8 cellular contexts compared by ENCODE assay signal in the genomic region with DNA sequence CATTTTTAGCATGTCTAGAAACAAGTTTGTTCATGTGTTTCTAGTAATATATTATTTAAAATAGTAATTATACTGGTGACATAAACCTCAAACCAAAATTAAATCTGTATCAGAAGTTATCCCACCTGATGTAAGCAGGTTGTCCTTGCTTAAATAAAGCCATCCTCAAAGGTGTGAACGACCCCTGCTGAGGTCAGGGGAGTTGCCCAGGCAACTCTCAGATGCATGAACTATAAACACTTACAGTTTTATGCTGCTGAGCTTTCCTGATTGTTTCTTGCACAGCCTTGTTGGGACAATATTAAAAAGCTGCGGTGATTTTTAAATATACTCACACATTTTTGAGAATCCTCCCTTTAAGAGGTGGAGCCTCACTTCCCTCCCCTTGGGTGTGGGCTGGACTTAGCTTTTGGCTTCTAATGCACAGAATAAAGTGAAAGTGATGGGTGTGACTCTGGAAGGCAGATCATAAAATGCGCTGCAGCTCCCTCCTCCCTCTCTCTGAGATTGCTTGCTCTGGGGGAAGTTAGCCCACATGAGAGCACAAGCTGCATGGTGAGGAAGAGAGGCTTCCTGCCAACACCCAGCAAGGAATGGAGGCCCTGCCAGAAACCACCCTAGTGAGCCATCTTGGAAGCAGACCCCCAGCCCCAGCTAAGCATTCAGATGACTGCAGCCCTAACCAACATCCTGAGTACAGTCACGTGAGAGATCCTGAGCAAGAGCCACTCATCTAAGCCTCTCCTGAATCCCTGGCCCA.
DNase-seq lines count a peak whose midpoint lies in the region; ATAC-seq, FAIRE-seq and TF ChIP-seq lines count a peak whose summit lies in the region.

No MANE protein-coding gene starts in this region.

- H3K36me3 ChIP-seq in A673 (ENCODE audit: insufficient read depth, low read length, poor library complexity, severe bottlenecking): no peaks in the 10 kb centered on the region
- H3K36me3 ChIP-seq in astrocyte (ENCODE audit: insufficient read depth, low read length): no peaks in the 10 kb centered on the region
- no peaks in the 10 kb centered on the region for H3K36me3 ChIP-seq in testis (ENCODE audit: low read depth, missing control alignments)

- intact Hi-C loops in A673 (cut with micrococcal nuclease; ENCODE audit: unreplicated experiment) (loop anchor here (10.0 kb wide), 1 partner anchor 78 kb away; no protein-coding TSS in a partner anchor), left colon (cut with DNase I, micrococcal nuclease) (no loop called here), testis (cut with DNase I; ENCODE audit: low total_unique reads) (no loop called here)

- peak overlapping the region; percentile 4 for H3K9ac ChIP-seq in astrocyte (ENCODE audit: low read length)

- peak overlapping the region; percentile 59 for H3K27ac ChIP-seq in A673 (ENCODE audit: low read depth, low read length, poor library complexity, severe bottlenecking)
- peak overlapping the region; percentile 46 for H3K27ac ChIP-seq in astrocyte (ENCODE audit: low read depth, low read length)
- peak overlapping the region in 1 of 2 donors; percentile 8 for H3K27ac ChIP-seq in testis

- peaks cover 2% of the 10 kb centered on the region for H3K9me3 Mint-ChIP-seq in astrocyte (ENCODE audit: unreplicated experiment)

- H3K79me2 ChIP-seq in astrocyte (ENCODE audit: insufficient read depth, low read length): no peaks in the 10 kb centered on the region

- no peaks in the 10 kb centered on the region for H4K20me1 ChIP-seq in astrocyte (ENCODE audit: insufficient read depth, low read length)

- H3K9me3 ChIP-seq in A673 (ENCODE audit: low read depth, low read length, poor library complexity, severe bottlenecking) (no peaks in the 10 kb centered on the region), astrocyte (ENCODE audit: insufficient read depth, low read depth, low read length) (no peaks in the 10 kb centered on the region), testis (no peaks in the 10 kb centered on the region)

- H3K36me3 Mint-ChIP-seq in astrocyte (ENCODE audit: low read depth, unreplicated experiment): no peaks in the 10 kb centered on the region

- peak; percentile 65 for ATAC-seq in GM18858 (IDR thresholded peaks at IDR 0.05; ENCODE audit: unreplicated experiment)
- ATAC-seq in HG03354 (IDR thresholded peaks at IDR 0.05; ENCODE audit: poor library complexity, severe bottlenecking, unreplicated experiment): peak; percentile 86
- peak; percentile 100 for ATAC-seq in left colon

- POLR2A ChIA-PET in A673 (lab: Charles Lee; ENCODE audit: low non-redundant PET): interaction anchor here (0.5 kb wide), 1 partner anchor 1205 kb away, joined by 3 read pairs; no protein-coding TSS in a partner anchor

- H2AFZ ChIP-seq in astrocyte (ENCODE audit: low read depth, low read length): peak overlapping the region; percentile 74

- WGBS in testis, 2 donors: 28 to 39% methylated on average over 4 of the region's 4 CpGs

- peak overlapping the region; percentile 5 for H3K4me3 ChIP-seq in A673 (ENCODE audit: low read depth, low read length, poor library complexity, severe bottlenecking)
- peak overlapping the region; percentile 32 for H3K4me3 ChIP-seq in astrocyte (ENCODE audit: insufficient read depth, low read depth, low read length)
- no peak overlapping the region for H3K4me3 ChIP-seq in testis

- TF ChIP-seq POLR2A in testis (IDR thresholded peaks at IDR 0.05): no peak

- peaks cover 28% of the 10 kb centered on the region for H3K4me1 Mint-ChIP-seq in astrocyte (ENCODE audit: low read depth, unreplicated experiment)

- peak; percentile 71 for FAIRE-seq in astrocyte (lab: Jason Lieb, UNC)

- H3K27ac Mint-ChIP-seq in astrocyte (ENCODE audit: unreplicated experiment): peak overlapping the region; percentile 56

- peaks cover 16% of the 10 kb centered on the region for H3K4me1 ChIP-seq in A673 (ENCODE audit: insufficient read depth, low read length, poor library complexity, severe bottlenecking)
- peaks cover 14% of the 10 kb centered on the region for H3K4me1 ChIP-seq in astrocyte (ENCODE audit: insufficient read depth, low read length)
- H3K4me1 ChIP-seq in testis: peaks cover 13% of the 10 kb centered on the region

- no TSS peak for BruUV-seq in A673 (replicated peaks; lab: Mats Ljungman, UMichigan)

- no peaks in the 10 kb centered on the region for H3K27me3 Mint-ChIP-seq in astrocyte (ENCODE audit: low read depth, unreplicated experiment)

- H3K4me2 ChIP-seq in astrocyte (ENCODE audit: low read length): peak overlapping the region; percentile 81

- H3K27me3 ChIP-seq in A673 (replicated peaks; ENCODE audit: insufficient read depth, low read depth, low read length, poor library complexity) (no peaks in the 10 kb centered on the region), astrocyte (ENCODE audit: insufficient read depth, low read length) (no peaks in the 10 kb centered on the region), testis (no peaks in the 10 kb centered on the region)

- no peak overlapping the region for H3K4me3 Mint-ChIP-seq in astrocyte (ENCODE audit: unreplicated experiment)

- CTCF ChIA-PET in A673 (lab: Charles Lee): no interaction called here

- peak; percentile 96 for DNase-seq in A673 (ENCODE audit: low spot score)
- peak; percentile 97 for DNase-seq in RPMI7951 (ENCODE audit: low read depth)
- DNase-seq in astrocyte (ENCODE audit: low read depth): peak; percentile 92
- DNase-seq in left colon: peak; percentile 56 to 68
- peak; percentile 73 for DNase-seq in testis
- DNase-seq in KG1 (lab: John Stamatoyannopoulos, UW): no peak

- no peak for TF ChIP-seq CTCF in A673 (conservative IDR thresholded peaks at IDR 0.05; ENCODE audit: low read depth, low read length)
- TF ChIP-seq CTCF in astrocyte (IDR thresholded peaks at IDR 0.05; ENCODE audit: insufficient read depth, low read depth, low read length): no peak
- TF ChIP-seq CTCF in testis (IDR thresholded peaks at IDR 0.05): no peak

Comparison
In these comparisons a context has a peak if more than half of its experiments do, and no peak if none do; other contexts are left out.
1. H3K4me3 ChIP-seq: peak in A673 (single experiment) and astrocyte (single experiment); none in testis (0 of 2).
2. Peak in every context shown above with its lines, with median percentiles within 50 percentile points of each other: ATAC-seq.